ENCODE assay signal across 1 cellular context in the genomic region with DNA sequence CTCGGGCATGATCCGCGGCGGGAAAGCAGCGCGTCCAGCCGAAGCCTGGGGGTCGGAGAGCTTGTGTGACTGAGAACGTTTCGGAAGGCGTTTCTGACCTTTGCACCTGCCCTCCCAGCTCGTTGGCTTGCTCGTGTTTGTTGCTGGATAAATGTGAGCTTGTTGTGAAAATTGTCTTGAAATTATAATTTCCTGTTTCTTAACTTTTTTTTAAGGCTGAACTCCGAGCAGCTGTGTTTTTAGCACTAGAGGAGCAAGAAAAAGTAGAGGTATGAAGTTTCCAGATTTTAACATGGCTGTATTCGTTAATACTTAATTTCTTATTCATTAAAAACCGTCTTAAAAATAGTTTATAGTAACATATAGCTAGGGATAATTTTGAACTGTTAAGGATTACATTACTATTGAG.
TF ChIP-seq lines count a peak whose summit lies in the region.

No MANE protein-coding gene starts in this region.

TF ChIP-seq in HepG2, 621 proteins besides CTCF, POLR2A, EP300 and RAD21 (continued from another document):
- TF ChIP-seq, protein P1, sequence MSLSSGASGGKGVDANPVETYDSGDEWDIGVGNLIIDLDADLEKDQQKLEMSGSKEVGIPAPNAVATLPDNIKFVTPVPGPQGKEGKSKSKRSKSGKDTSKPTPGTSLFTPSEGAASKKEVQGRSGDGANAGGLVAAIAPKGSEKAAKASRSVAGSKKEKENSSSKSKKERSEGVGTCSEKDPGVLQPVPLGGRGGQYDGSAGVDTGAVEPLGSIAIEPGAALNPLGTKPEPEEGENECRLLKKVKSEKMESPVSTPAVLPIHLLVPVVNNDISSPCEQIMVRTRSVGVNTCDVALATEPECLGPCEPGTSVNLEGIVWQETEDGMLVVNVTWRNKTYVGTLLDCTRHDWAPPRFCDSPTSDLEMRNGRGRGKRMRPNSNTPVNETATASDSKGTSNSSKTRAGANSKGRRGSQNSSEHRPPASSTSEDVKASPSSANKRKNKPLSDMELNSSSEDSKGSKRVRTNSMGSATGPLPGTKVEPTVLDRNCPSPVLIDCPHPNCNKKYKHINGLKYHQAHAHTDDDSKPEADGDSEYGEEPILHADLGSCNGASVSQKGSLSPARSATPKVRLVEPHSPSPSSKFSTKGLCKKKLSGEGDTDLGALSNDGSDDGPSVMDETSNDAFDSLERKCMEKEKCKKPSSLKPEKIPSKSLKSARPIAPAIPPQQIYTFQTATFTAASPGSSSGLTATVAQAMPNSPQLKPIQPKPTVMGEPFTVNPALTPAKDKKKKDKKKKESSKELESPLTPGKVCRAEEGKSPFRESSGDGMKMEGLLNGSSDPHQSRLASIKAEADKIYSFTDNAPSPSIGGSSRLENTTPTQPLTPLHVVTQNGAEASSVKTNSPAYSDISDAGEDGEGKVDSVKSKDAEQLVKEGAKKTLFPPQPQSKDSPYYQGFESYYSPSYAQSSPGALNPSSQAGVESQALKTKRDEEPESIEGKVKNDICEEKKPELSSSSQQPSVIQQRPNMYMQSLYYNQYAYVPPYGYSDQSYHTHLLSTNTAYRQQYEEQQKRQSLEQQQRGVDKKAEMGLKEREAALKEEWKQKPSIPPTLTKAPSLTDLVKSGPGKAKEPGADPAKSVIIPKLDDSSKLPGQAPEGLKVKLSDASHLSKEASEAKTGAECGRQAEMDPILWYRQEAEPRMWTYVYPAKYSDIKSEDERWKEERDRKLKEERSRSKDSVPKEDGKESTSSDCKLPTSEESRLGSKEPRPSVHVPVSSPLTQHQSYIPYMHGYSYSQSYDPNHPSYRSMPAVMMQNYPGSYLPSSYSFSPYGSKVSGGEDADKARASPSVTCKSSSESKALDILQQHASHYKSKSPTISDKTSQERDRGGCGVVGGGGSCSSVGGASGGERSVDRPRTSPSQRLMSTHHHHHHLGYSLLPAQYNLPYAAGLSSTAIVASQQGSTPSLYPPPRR (CRISPR knock-in tag; IDR thresholded peaks at IDR 0.05; ENCODE audit: borderline replicate concordance), result no peak
- no peak for TF ChIP-seq ZNF350 (CRISPR knock-in tag; IDR thresholded peaks at IDR 0.05; ENCODE audit: borderline replicate concordance, low read depth)
- peak; percentile 33; the same call in 1 of the 2 replicates for TF ChIP-seq HDAC2 (CRISPR knock-in tag; IDR thresholded peaks at IDR 0.05)
- no peak for TF ChIP-seq ZNF569 (CRISPR knock-in tag; IDR thresholded peaks at IDR 0.05; ENCODE audit: borderline replicate concordance)
